10 cellular contexts compared by ENCODE assay signal in the genomic region with DNA sequence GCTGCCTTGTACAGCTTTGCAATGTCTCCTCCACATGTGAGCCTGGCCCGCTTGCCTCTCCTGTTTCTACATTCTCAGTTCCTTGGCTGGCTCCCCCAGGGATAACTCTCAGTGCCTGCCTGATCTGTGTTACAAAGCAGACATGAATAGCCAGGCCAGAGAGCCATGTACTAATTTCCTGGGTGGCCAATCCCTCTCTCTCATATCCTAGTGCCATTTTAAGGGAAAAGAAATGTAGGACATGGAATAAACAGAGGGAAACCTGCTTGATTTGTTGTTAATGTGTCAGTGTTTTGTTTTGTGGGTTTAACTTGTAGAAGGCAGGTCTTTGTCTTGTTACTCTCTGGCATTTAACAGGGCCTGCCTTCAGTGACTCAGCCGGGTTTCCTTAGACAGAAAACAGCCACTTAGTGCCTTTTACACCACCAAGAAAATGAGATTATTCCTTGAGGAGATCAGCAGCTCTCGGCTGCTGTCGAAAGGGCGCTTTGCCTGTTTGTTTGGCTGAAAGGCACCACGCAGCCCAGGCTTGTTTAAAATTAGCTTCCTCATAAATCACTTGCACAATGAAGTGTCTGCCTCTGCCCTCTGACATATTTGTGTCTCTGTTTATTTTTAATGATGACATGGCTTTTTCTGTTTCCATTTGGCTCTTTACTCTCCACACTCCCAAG.
A peak's percentile ranks its signal among the peaks of the same experiment; 100 is the strongest.
DNase-seq lines count a peak whose midpoint lies in the region; ATAC-seq lines count a peak whose summit lies in the region.
"Had no signal": no experiment of that assay in that cellular context is flagged by ENCODE, and none has a peak within 500 bp of the region (broad histone marks: within the 10 kb centered on the region; RNA-seq: fewer than 3 reads in every experiment).

No MANE protein-coding gene starts in this region.

- no peaks in the 10 kb centered on the region for H3K36me3 Mint-ChIP-seq in activated naive CD4-positive, alpha-beta T cell treated with anti-CD3 and anti-CD28 coated beads, Interleukin-2, amount 10 ng/mL, durations not matched to agents 7 days and 5 days
- H3K36me3 Mint-ChIP-seq: IgD-negative memory B cell had no signal

- H3K27me3 Mint-ChIP-seq in activated naive CD4-positive, alpha-beta T cell treated with anti-CD3 and anti-CD28 coated beads, Interleukin-2, amount 10 ng/mL, durations not matched to agents 7 days and 5 days, result no peaks in the 10 kb centered on the region
- H3K27me3 Mint-ChIP-seq: IgD-negative memory B cell had no signal

- no peaks in the 10 kb centered on the region for H3K4me1 Mint-ChIP-seq in activated naive CD4-positive, alpha-beta T cell treated with anti-CD3 and anti-CD28 coated beads, Interleukin-2, amount 10 ng/mL, durations not matched to agents 7 days and 5 days
- H3K4me1 Mint-ChIP-seq: IgD-negative memory B cell had no signal

- ATAC-seq in GM21528 (IDR thresholded peaks at IDR 0.05; ENCODE audit: low FRiP score, unreplicated experiment), result no peak
- no peak for ATAC-seq in GM21576 (IDR thresholded peaks at IDR 0.05; ENCODE audit: unreplicated experiment)

- H3K4me3 ChIP-seq in ACC112 (ENCODE audit: low read depth, low read length), result no peak overlapping the region

- H2AFZ ChIP-seq in ACC112 (ENCODE audit: low read length, unreplicated experiment), result peak overlapping the region; percentile 42

- no peaks in the 10 kb centered on the region for H3K36me3 ChIP-seq in ACC112 (ENCODE audit: insufficient read depth, low read length)

- H3K4me3 Mint-ChIP-seq in activated naive CD4-positive, alpha-beta T cell treated with anti-CD3 and anti-CD28 coated beads, Interleukin-2, amount 10 ng/mL, durations not matched to agents 7 days and 5 days, result no peak overlapping the region
- H3K4me3 Mint-ChIP-seq: IgD-negative memory B cell had no signal

- no peaks in the 10 kb centered on the region for H3K79me2 ChIP-seq in ACC112 (ENCODE audit: control insufficient read depth, insufficient read depth, low read length, unreplicated experiment)

- H3K27me3 ChIP-seq in ACC112 (ENCODE audit: insufficient read depth, low read length), result no peaks in the 10 kb centered on the region

- H3K4me1 ChIP-seq in ACC112 (ENCODE audit: control insufficient read depth, insufficient read depth, low read length, unreplicated experiment), result peaks cover 3% of the 10 kb centered on the region

- H3K27ac Mint-ChIP-seq in activated naive CD4-positive, alpha-beta T cell treated with anti-CD3 and anti-CD28 coated beads, Interleukin-2, amount 10 ng/mL, durations not matched to agents 7 days and 5 days, result no peak overlapping the region
- H3K27ac Mint-ChIP-seq: IgD-negative memory B cell had no signal

- peak; percentile 81 for DNase-seq in NCI-H69 (lab: John Stamatoyannopoulos, UW)
- DNase-seq in fibroblast of gingiva (ENCODE audit: low read depth), result peak; percentile 89
- peak; percentile 84 for DNase-seq in myocyte (ENCODE audit: low read depth)
- DNase-seq in NK-92 (lab: John Stamatoyannopoulos, UW; ENCODE audit: unreplicated experiment), result no peak
- no peak for DNase-seq in activated naive CD4-positive, alpha-beta T cell treated with anti-CD3 and anti-CD28 coated beads, Interleukin-2, amount 10 ng/mL, durations not matched to agents 7 days and 5 days
- DNase-seq: activated gamma-delta T cell treated with Interleukin-2 at 50 U/mL for 16 hours had no signal

- peak overlapping the region; percentile 38; the same call in 1 of the 2 replicates for H3K27ac ChIP-seq in ACC112 (ENCODE audit: low read depth, low read length)

- peaks cover 3% of the 10 kb centered on the region for H3K9me3 Mint-ChIP-seq in activated naive CD4-positive, alpha-beta T cell treated with anti-CD3 and anti-CD28 coated beads, Interleukin-2, amount 10 ng/mL, durations not matched to agents 7 days and 5 days

- CTCF ChIA-PET in activated naive CD4-positive, alpha-beta T cell treated with anti-CD3 and anti-CD28 coated beads, Interleukin-2, amount 10 ng/mL, durations not matched to agents 7 days and 5 days (lab: Charles Lee), result no interaction called here

Comparison
In these comparisons a context has a peak if more than half of its experiments do, and no peak if none do; other contexts are left out.
1. DNase-seq: peak in NCI-H69 (single experiment), fibroblast of gingiva (single experiment) and myocyte (single experiment); none in NK-92 (single experiment) and activated naive CD4-positive, alpha-beta T cell treated with anti-CD3 and anti-CD28 coated beads, Interleukin-2, amount 10 ng/mL, durations not matched to agents 7 days and 5 days (single experiment).